In genomic region chr19:49486232-49486631, GRCh38 we compare ENCODE assay signal across 14 cellular contexts. TPM values are rescaled to one million over a fixed set of nuclear protein-coding genes. Genes with fewer than 3 reads are reported as not detected.
A peak's percentile ranks its signal among the peaks of the same experiment; 100 is the strongest.
DNase-seq lines count a peak whose midpoint lies in the region; ATAC-seq and TF ChIP-seq lines count a peak whose summit lies in the region.
"Had no signal": no experiment of that assay in that cellular context is flagged by ENCODE, and none has a peak within 500 bp of the region (broad histone marks: within the 10 kb centered on the region; RNA-seq: fewer than 3 reads in every experiment).

No MANE protein-coding gene starts in this region.

- TF ChIP-seq CTCF in natural killer cell (IDR thresholded peaks at IDR 0.05) (no peak), GM13976 (IDR thresholded peaks at IDR 0.05; ENCODE audit: borderline replicate concordance, control extremely low read depth, extremely low read depth, insufficient read depth, missing control alignments) (no peak)

- no peak overlapping the region; a peak in 1 of 22 replicates for H3K9ac ChIP-seq in BLaER1 treated with 17β-estradiol and CSF1 and Interleukin-3, amounts not matched to agents 10 nM and 100 nM
- H3K9ac ChIP-seq in GM23248 = no peak overlapping the region

- intact Hi-C loops in natural killer cell (cut with micrococcal nuclease) = loop anchor here (5.0 kb wide), 1 partner anchor 391 kb away; the partner anchor contains the start of genes AKT1S1 and TBC1D17

- DNase-seq in GM23248 (no peak), natural killer cell (no peak), NCI-H2081 treated with DMSO at 0.1 percent for 48 hours (lab: John Stamatoyannopoulos, UW) (no peak), GOT3 (lab: John Stamatoyannopoulos, UW) (no peak), GM13976 (ENCODE audit: low spot score) (no peak)
- no peak for DNase-seq in activated naive CD4-positive, alpha-beta T cell treated with anti-CD3 and anti-CD28 coated beads, Interleukin-2, amount 50 U/mL, for 72 hours (ENCODE audit: low spot score in 2 of 2)
- DNase-seq: left ventricle myocardium superior; NCI-H1436; stimulated activated CD4-positive, alpha-beta T cell treated with anti-CD3 and anti-CD28 coated beads, Interleukin-4, amount 100 ng/mL, for 1 hour; substantia nigra had no signal

- WGBS in GM23248 (ENCODE audit: low coverage in 1 of 2, low lambda C conversion rate in 2 of 2, missing lambda C conversion rate in 2 of 2), 2 experiments = 91 to 92% methylated on average over 7 of the region's 7 CpGs

- peak overlapping the region in 8 of 11 experiments; percentile 72 to 98 (median 94); a peak in 14 of 22 replicates for H3K27ac ChIP-seq in BLaER1 treated with 17β-estradiol and CSF1 and Interleukin-3, amounts not matched to agents 10 nM and 100 nM
- H3K27ac ChIP-seq in GM23248 = no peak overlapping the region

- no peak overlapping the region for H3K4me3 ChIP-seq in BLaER1 treated with 17β-estradiol and CSF1 and Interleukin-3, amounts not matched to agents 10 nM and 100 nM
- H3K4me3 ChIP-seq in GM23248 = no peak overlapping the region
- H3K4me3 ChIP-seq: SK-N-MC had no signal

- H3K27ac Mint-ChIP-seq in activated naive CD4-positive, alpha-beta T cell treated with anti-CD3 and anti-CD28 coated beads, Interleukin-2, amount 50 U/mL, for 72 hours = peak overlapping the region; percentile 92 to 100
- H3K27ac Mint-ChIP-seq in natural killer cell = peak overlapping the region; percentile 34 to 58

- peaks cover 39% of the 10 kb centered on the region for H3K79me2 ChIP-seq in GM23248 (ENCODE audit: insufficient read depth)

- H3K4me1 ChIP-seq in BLaER1 treated with 17β-estradiol and CSF1 and Interleukin-3, amounts not matched to agents 10 nM and 100 nM = peaks cover 20 to 38% (median 22%) of the 10 kb centered on the region in 10 experiments
- peaks cover 7% of the 10 kb centered on the region; the same call in 1 of the 2 replicates for H3K4me1 ChIP-seq in GM23248 (ENCODE audit: insufficient read depth)

- no peaks in the 10 kb centered on the region for H3K9me2 ChIP-seq in GM23248 (ENCODE audit: insufficient read depth)

- no peaks in the 10 kb centered on the region for H3K27me3 Mint-ChIP-seq in natural killer cell (ENCODE audit: low read depth in 2 of 2)

- peaks cover 0 to 7% (median 0%) of the 10 kb centered on the region in 11 experiments; a peak in 2 of 22 replicates for H3K9me3 ChIP-seq in BLaER1 treated with 17β-estradiol and CSF1 and Interleukin-3, amounts not matched to agents 10 nM and 100 nM (replicated peaks in 1 of 11)
- no peaks in the 10 kb centered on the region for H3K9me3 ChIP-seq in GM23248 (ENCODE audit: low read depth)
- H3K9me3 ChIP-seq: ascending aorta had no signal

- no peaks in the 10 kb centered on the region for H3K27me3 ChIP-seq in BLaER1 treated with 17β-estradiol and CSF1 and Interleukin-3, amounts not matched to agents 10 nM and 100 nM
- H3K27me3 ChIP-seq in GM23248 (replicated peaks; ENCODE audit: insufficient read depth) = no peaks in the 10 kb centered on the region
- H3K27me3 ChIP-seq: ascending aorta had no signal

- peak overlapping the region; percentile 81; the same call in 1 of the 2 replicates for H2AFZ ChIP-seq in GM23248

- peaks cover 31% of the 10 kb centered on the region for H3F3A ChIP-seq in GM23248 (ENCODE audit: insufficient read depth)

- ATAC-seq in activated naive CD4-positive, alpha-beta T cell treated with anti-CD3 and anti-CD28 coated beads, Interleukin-2, amount 50 U/mL, for 72 hours = no peak
- ATAC-seq in natural killer cell (no peak), GM21390 (IDR thresholded peaks at IDR 0.05; ENCODE audit: unreplicated experiment) (no peak)

- H4K20me1 ChIP-seq in BLaER1 treated with 17β-estradiol and CSF1 and Interleukin-3, amounts not matched to agents 10 nM and 100 nM = peaks cover 33 to 37% (median 35%) of the 10 kb centered on the region in 11 experiments
- peaks cover 12% of the 10 kb centered on the region; the same call in 1 of the 2 replicates for H4K20me1 ChIP-seq in GM23248 (ENCODE audit: insufficient read depth)

- peaks cover 23 to 29% of the 10 kb centered on the region in 2 donors for H3K4me1 Mint-ChIP-seq in natural killer cell

- H3K9me3 Mint-ChIP-seq in activated naive CD4-positive, alpha-beta T cell treated with anti-CD3 and anti-CD28 coated beads, Interleukin-2, amount 50 U/mL, for 72 hours = no peaks in the 10 kb centered on the region
- no peaks in the 10 kb centered on the region for H3K9me3 Mint-ChIP-seq in natural killer cell

- H3K36me3 Mint-ChIP-seq in activated naive CD4-positive, alpha-beta T cell treated with anti-CD3 and anti-CD28 coated beads, Interleukin-2, amount 50 U/mL, for 72 hours = peaks cover 46 to 52% of the 10 kb centered on the region in 2 donors
- no peaks in the 10 kb centered on the region for H3K36me3 Mint-ChIP-seq in natural killer cell

- no peak overlapping the region for H3K4me3 Mint-ChIP-seq in natural killer cell

- H3K4me2 ChIP-seq in BLaER1 treated with 17β-estradiol and CSF1 and Interleukin-3, amounts not matched to agents 10 nM and 100 nM = peak overlapping the region in 3 of 11 experiments; percentile 6 to 46 (median 33); a peak in 1 of 22 replicates
- H3K4me2 ChIP-seq in GM23248 (ENCODE audit: unreplicated experiment) = no peak overlapping the region

- H3K36me3 ChIP-seq in BLaER1 treated with 17β-estradiol and CSF1 and Interleukin-3, amounts not matched to agents 10 nM and 100 nM = peaks cover 28 to 35% (median 33%) of the 10 kb centered on the region in 11 experiments
- peaks cover 24% of the 10 kb centered on the region for H3K36me3 ChIP-seq in GM23248 (ENCODE audit: low read depth)

- in situ Hi-C loops in GM23248 (cut with MboI) (no loop called here), GM13976 (cut with MboI; ENCODE audit: low sequenced_read_pairs, unreplicated experiment) (no loop called here)

RNA-seq across cellular contexts. Expression of gene RPL13A, which starts 1.2 kb away (rescaled TPM):
- total RNA-seq in GM23248 (2014; rRNA removed; shearing (Covaris generic)) = 1,590 and 2,272 TPM in 2 replicates
- 893 and 894 TPM in 2 replicates for polyA plus RNA-seq in GM23248 (2016; fragmentation: Nextera tagmentation; extraction: Ambion mirVana)
- 1,000 to 10,000 TPM; 4,147 to 5,288 TPM for total RNA-seq in activated naive CD4-positive, alpha-beta T cell treated with anti-CD3 and anti-CD28 coated beads, Interleukin-2, amount 50 U/mL, for 72 hours
- 1,000 to 10,000 TPM; 1,881 to 2,284 (median 2,283) TPM for total RNA-seq in natural killer cell

RNA-seq across cellular contexts. Expression of gene RPS11, which starts 10.0 kb away (rescaled TPM):
- total RNA-seq in GM23248 (2014; rRNA removed; shearing (Covaris generic)) = 1,666 and 2,372 TPM in 2 replicates
- 813 and 832 TPM in 2 replicates for polyA plus RNA-seq in GM23248 (2016; fragmentation: Nextera tagmentation; extraction: Ambion mirVana)
- 1,000 to 10,000 TPM; 2,570 to 2,967 TPM for total RNA-seq in activated naive CD4-positive, alpha-beta T cell treated with anti-CD3 and anti-CD28 coated beads, Interleukin-2, amount 50 U/mL, for 72 hours
- total RNA-seq in natural killer cell = 1,000 to 10,000 TPM; 1,427 to 1,714 (median 1,549) TPM

RNA-seq across cellular contexts. Expression of gene FLT3LG, which starts 12.2 kb away (rescaled TPM):
- total RNA-seq in GM23248 (2014; rRNA removed; shearing (Covaris generic)) = 1.3 and 1.6 TPM in 2 replicates
- polyA plus RNA-seq in GM23248 (2016; fragmentation: Nextera tagmentation; extraction: Ambion mirVana) = 4.6 and 5.7 TPM in 2 replicates
- total RNA-seq in activated naive CD4-positive, alpha-beta T cell treated with anti-CD3 and anti-CD28 coated beads, Interleukin-2, amount 50 U/mL, for 72 hours = 10 to 100 TPM; 49.1 to 64.4 TPM
- total RNA-seq in natural killer cell = 10 to 100 TPM; 44.7 to 65.7 (median 64.8) TPM

RNA-seq across cellular contexts. Expression of gene FCGRT, which starts 26.2 kb away (rescaled TPM):
- 65.4 and 75.3 TPM in 2 replicates for total RNA-seq in GM23248 (2014; rRNA removed; shearing (Covaris generic))
- polyA plus RNA-seq in GM23248 (2016; fragmentation: Nextera tagmentation; extraction: Ambion mirVana) = 89.9 and 98.4 TPM in 2 replicates
- total RNA-seq in activated naive CD4-positive, alpha-beta T cell treated with anti-CD3 and anti-CD28 coated beads, Interleukin-2, amount 50 U/mL, for 72 hours = 10 to 100 TPM; 17.5 to 18.1 TPM
- total RNA-seq in natural killer cell = 10 to 100 TPM; 13.5 to 39.2 (median 19.9) TPM

RNA-seq across cellular contexts. Expression of gene ALDH16A1, which starts 33.2 kb away (rescaled TPM):
- total RNA-seq in GM23248 (2014; rRNA removed; shearing (Covaris generic)) = 30.4 and 43.8 TPM in 2 replicates
- 9.0 and 9.4 TPM in 2 replicates for polyA plus RNA-seq in GM23248 (2016; fragmentation: Nextera tagmentation; extraction: Ambion mirVana)
- total RNA-seq in activated naive CD4-positive, alpha-beta T cell treated with anti-CD3 and anti-CD28 coated beads, Interleukin-2, amount 50 U/mL, for 72 hours = 10 to 100 TPM; 22.6 to 34.0 TPM
- total RNA-seq in natural killer cell = 10 to 100 TPM; 39.9 to 43.2 (median 41.4) TPM

Comparison
In these comparisons a context has a peak if more than half of its experiments do, and no peak if none do; other contexts are left out.
1. RNA of gene FLT3LG, which starts 12.2 kb away (total RNA-seq): 44.7 to 65.7 TPM in natural killer cell and 49.1 to 64.4 TPM in activated naive CD4-positive, alpha-beta T cell treated with anti-CD3 and anti-CD28 coated beads, Interleukin-2, amount 50 U/mL, for 72 hours; 1.3 to 1.6 TPM in GM23248; every median in the first group is over 10 times any median in the second.